8 cellular contexts compared by ENCODE assay signal in genomic region chr1:20184997-20185833, GRCh38. TPM values are rescaled to one million over a fixed set of nuclear protein-coding genes. Genes with fewer than 3 reads are reported as not detected.
A peak's percentile ranks its signal among the peaks of the same experiment; 100 is the strongest.
DNase-seq lines count a peak whose midpoint lies in the region; ATAC-seq, FAIRE-seq and TF ChIP-seq lines count a peak whose summit lies in the region.

No MANE protein-coding gene starts in this region.

- no peaks in the 10 kb centered on the region for H3K36me3 ChIP-seq in small intestine (ENCODE audit: control insufficient read depth in 2 of 2, insufficient read depth in 2 of 2, low read length in 2 of 2)

- 55 to 75% (median 66%) methylated on average over 17 of the region's 17 CpGs for WGBS in small intestine, 3 donors

- peak overlapping the region in 1 of 2 donors; percentile 42 for H3K27ac ChIP-seq in small intestine (ENCODE audit: low read depth in 1 of 2, low read length in 1 of 2)

- TF ChIP-seq CTCF in GM10266 (IDR thresholded peaks at IDR 0.05; ENCODE audit: control insufficient read depth, insufficient read depth, low read depth, missing control alignments) = no peak

- no peaks in the 10 kb centered on the region for H3K9me3 ChIP-seq in small intestine (ENCODE audit: control insufficient read depth, low read depth)

- H3K4me1 ChIP-seq in small intestine (ENCODE audit: control insufficient read depth in 2 of 2, insufficient read depth in 1 of 2, low read depth in 1 of 2, low read length in 1 of 2) = peaks cover 0 to 6% of the 10 kb centered on the region in 2 donors

- peaks cover 42% of the 10 kb centered on the region for H3K4me1 Mint-ChIP-seq in activated CD4-positive, alpha-beta T cell treated with anti-CD3 and anti-CD28 coated beads for 36 hours
- peaks cover 34 to 35% of the 10 kb centered on the region in 2 donors for H3K4me1 Mint-ChIP-seq in effector memory CD8-positive, alpha-beta T cell (ENCODE audit: low read depth in 2 of 2)

- H3K9me3 Mint-ChIP-seq in activated CD4-positive, alpha-beta T cell treated with anti-CD3 and anti-CD28 coated beads for 36 hours (ENCODE audit: low read depth) = no peaks in the 10 kb centered on the region
- peaks cover 0 to 1% of the 10 kb centered on the region in 2 donors for H3K9me3 Mint-ChIP-seq in effector memory CD8-positive, alpha-beta T cell

- no peaks in the 10 kb centered on the region for H3K27me3 ChIP-seq in small intestine (ENCODE audit: control insufficient read depth in 2 of 2, insufficient read depth in 2 of 2, low read length in 2 of 2)

- no peaks in the 10 kb centered on the region for H3K36me3 Mint-ChIP-seq in activated CD4-positive, alpha-beta T cell treated with anti-CD3 and anti-CD28 coated beads for 36 hours (ENCODE audit: low read depth)
- H3K36me3 Mint-ChIP-seq in effector memory CD8-positive, alpha-beta T cell (ENCODE audit: insufficient read depth) = peaks cover 5% of the 10 kb centered on the region

- intact Hi-C loops in activated CD4-positive, alpha-beta T cell treated with anti-CD3 and anti-CD28 coated beads for 36 hours (cut with DNase I, micrococcal nuclease) = loop anchor here in 1 of 2 experiments (1.0 to 10.0 kb wide), 7 partner anchors 13 to 1837 kb away; partner anchors contain the start of gene ECE1
- intact Hi-C loops in head of caudate nucleus (cut with DNase I) = no loop called here

- H3K4me3 Mint-ChIP-seq in activated CD4-positive, alpha-beta T cell treated with anti-CD3 and anti-CD28 coated beads for 36 hours = peak overlapping the region; percentile 68
- H3K4me3 Mint-ChIP-seq in effector memory CD8-positive, alpha-beta T cell = peak overlapping the region; percentile 67 to 76

- CTCF ChIA-PET in activated CD4-positive, alpha-beta T cell treated with anti-CD3 and anti-CD28 coated beads for 36 hours (lab: Charles Lee) = interaction anchor here (1.6 kb wide), 1 partner anchor 25 kb away, joined by 4 read pairs; no protein-coding TSS in a partner anchor

- H3K4me3 ChIP-seq in small intestine (ENCODE audit: low read depth in 1 of 2, low read length in 2 of 2) = no peak overlapping the region

- ATAC-seq in activated CD4-positive, alpha-beta T cell treated with anti-CD3 and anti-CD28 coated beads for 36 hours = peak; percentile 63
- ATAC-seq in effector memory CD8-positive, alpha-beta T cell (replicated peaks) = peak; percentile 82

- POLR2A ChIA-PET in activated CD4-positive, alpha-beta T cell treated with anti-CD3 and anti-CD28 coated beads for 36 hours (lab: Charles Lee) = no interaction called here

- DNase-seq in GM10266 (ENCODE audit: extremely low spot score) (peak; percentile 54), head of caudate nucleus (no peak), small intestine (no peak), NCI-H510A (lab: John Stamatoyannopoulos, UW) (no peak), COR-L47 (lab: John Stamatoyannopoulos, UW) (no peak)
- peak; percentile 81 for DNase-seq in activated CD4-positive, alpha-beta T cell treated with anti-CD3 and anti-CD28 coated beads for 36 hours
- peak; percentile 50 to 53 (median 51) for DNase-seq in effector memory CD8-positive, alpha-beta T cell
- peak; percentile 78 for DNase-seq in stimulated activated CD4-positive, alpha-beta T cell treated with anti-CD3 and anti-CD28 coated beads, Interleukin-15, amount 100 ng/mL, for 24 hours

- no peak for FAIRE-seq in small intestine (lab: Jason Lieb, UNC)

- H3K27me3 Mint-ChIP-seq in activated CD4-positive, alpha-beta T cell treated with anti-CD3 and anti-CD28 coated beads for 36 hours = peaks cover 15% of the 10 kb centered on the region
- H3K27me3 Mint-ChIP-seq in effector memory CD8-positive, alpha-beta T cell = peaks cover 0 to 4% of the 10 kb centered on the region in 2 donors

- H3K27ac Mint-ChIP-seq in activated CD4-positive, alpha-beta T cell treated with anti-CD3 and anti-CD28 coated beads for 36 hours = peak overlapping the region; percentile 85
- H3K27ac Mint-ChIP-seq in effector memory CD8-positive, alpha-beta T cell = peak overlapping the region; percentile 56 to 69

RNA-seq across cellular contexts. Expression of gene UBXN10, which starts 0.7 kb away (rescaled TPM):
- under 1 TPM; 0.41 to 0.63 TPM for total RNA-seq in activated CD4-positive, alpha-beta T cell treated with anti-CD3 and anti-CD28 coated beads for 36 hours
- 1 to 10 TPM in 1 of 3 donors, under 1 TPM in 2; 0.22 to 1.6 (median 0.54) TPM for polyA plus RNA-seq in small intestine

RNA-seq across cellular contexts. Expression of gene PLA2G2C, which starts 1.1 kb away (rescaled TPM):
- total RNA-seq in activated CD4-positive, alpha-beta T cell treated with anti-CD3 and anti-CD28 coated beads for 36 hours = under 1 TPM; 0.43 to 0.58 TPM
- polyA plus RNA-seq in small intestine = under 1 TPM in 1 of 3 donors, not detected in 2; 0.01 TPM

RNA-seq across cellular contexts. Expression of gene PLA2G2F, which starts 46.1 kb away (rescaled TPM):
- not detected for total RNA-seq in activated CD4-positive, alpha-beta T cell treated with anti-CD3 and anti-CD28 coated beads for 36 hours
- polyA plus RNA-seq in small intestine = under 1 TPM in 1 of 3 donors, not detected in 2; 0.01 TPM

Comparison
In these comparisons a context has a peak if more than half of its experiments do, and no peak if none do; other contexts are left out.
1. DNase-seq: peak in GM10266 (single experiment), activated CD4-positive, alpha-beta T cell treated with anti-CD3 and anti-CD28 coated beads for 36 hours (single experiment), effector memory CD8-positive, alpha-beta T cell (3 of 3) and stimulated activated CD4-positive, alpha-beta T cell treated with anti-CD3 and anti-CD28 coated beads, Interleukin-15, amount 100 ng/mL, for 24 hours (single experiment); none in head of caudate nucleus (0 of 42), small intestine (single experiment), NCI-H510A (single experiment) and COR-L47 (single experiment).